In the genomic region with DNA sequence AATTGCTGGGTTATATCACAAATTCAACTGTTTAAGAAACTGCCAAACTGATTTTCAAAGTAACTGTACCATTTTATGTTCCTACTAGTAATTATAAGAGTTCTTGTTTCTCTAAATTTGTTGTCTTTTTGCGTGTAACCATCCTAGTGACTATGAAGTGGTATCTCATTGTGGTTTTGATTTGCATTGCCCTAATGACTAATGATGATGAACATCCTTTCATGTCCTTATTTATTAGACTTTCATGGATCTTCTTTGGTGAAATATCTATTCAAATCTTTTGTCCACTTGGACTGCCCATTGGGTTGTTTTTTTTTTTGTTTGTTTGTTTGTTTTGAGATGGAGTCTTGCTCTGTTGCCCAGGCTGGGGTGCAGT, we compare ENCODE assay signal across 13 cellular contexts. TPM values are rescaled to one million over a fixed set of nuclear protein-coding genes. Genes with fewer than 3 reads are reported as not detected.
DNase-seq lines count a peak whose midpoint lies in the region; ATAC-seq, FAIRE-seq and TF ChIP-seq lines count a peak whose summit lies in the region.
"Had no signal": no experiment of that assay in that cellular context is flagged by ENCODE, and none has a peak within 500 bp of the region (broad histone marks: within the 10 kb centered on the region; RNA-seq: fewer than 3 reads in every experiment).

No MANE protein-coding gene starts in this region.

- ATAC-seq in K562 (no peak), upper lobe of right lung (no peak)

- POLR2A ChIA-PET in K562 (lab: Yijun Ruan, JAX), result no interaction called here

- H3K36me3 ChIP-seq in OCI-LY3 (replicated peaks; ENCODE audit: low read depth, low read length) (peaks cover 20% of the 10 kb centered on the region), K562 (ENCODE audit: control insufficient read depth, insufficient read depth, low read length) (peaks cover 23% of the 10 kb centered on the region), upper lobe of right lung (no peaks in the 10 kb centered on the region)
- H3K36me3 ChIP-seq: esophagus muscularis mucosa, upper lobe of left lung had no signal

- intact Hi-C loops in activated CD4-positive, alpha-beta T cell treated with anti-CD3 and anti-CD28 coated beads, Interleukin-2, amount 10 ng/mL, durations not matched to agents 24 days and 14 days (cut with micrococcal nuclease), result loop anchor here (2.0 to 10.0 kb wide), 5 partner anchors 16 to 1236 kb away; a partner anchor contains a TSS
- intact Hi-C loops in K562 (cut with micrococcal nuclease) (no loop called here), upper lobe of right lung (cut with DNase I) (no loop called here)

- TF ChIP-seq CTCF in OCI-LY3 (IDR thresholded peaks at IDR 0.05; ENCODE audit: low read depth, low read length), result no peak
- no peak for TF ChIP-seq CTCF in K562 (IDR thresholded peaks at IDR 0.05 in 2 of 3, conservative IDR thresholded peaks at IDR 0.05 in 1 of 3; ENCODE audit: insufficient read depth in 2 of 3, low read depth in 1 of 3, low read length in 3 of 3)
- no peak for TF ChIP-seq CTCF in osteocyte (IDR thresholded peaks at IDR 0.05)
- TF ChIP-seq CTCF in upper lobe of right lung (IDR thresholded peaks at IDR 0.05), result no peak

- H3K9me3 ChIP-seq in OCI-LY3 (ENCODE audit: insufficient read depth, low read length) (no peaks in the 10 kb centered on the region), K562 (replicated peaks; ENCODE audit: control insufficient read depth, insufficient read depth, low read depth, low read length) (no peaks in the 10 kb centered on the region), upper lobe of right lung (no peaks in the 10 kb centered on the region)
- H3K9me3 ChIP-seq: esophagus muscularis mucosa, upper lobe of left lung had no signal

- TF ChIP-seq EP300 in K562 (IDR thresholded peaks at IDR 0.05; ENCODE audit: low read length), result no peak

- CTCF ChIA-PET in K562 (lab: Yijun Ruan, JAX; ENCODE audit: low intra/inter-chr PET ratio), result no interaction called here

- H4K20me1 ChIP-seq in OCI-LY3 (ENCODE audit: insufficient read depth, low read length), result peaks cover 67% of the 10 kb centered on the region
- H4K20me1 ChIP-seq in K562 (replicated peaks; ENCODE audit: control insufficient read depth, insufficient read depth, low read length), result peaks cover 24% of the 10 kb centered on the region

- DNase-seq in activated CD4-positive, alpha-beta T cell treated with anti-CD3 and anti-CD28 coated beads, Interleukin-2, amount 10 ng/mL, durations not matched to agents 24 days and 14 days, result no peak
- DNase-seq in activated CD4-positive, alpha-beta T cell treated with anti-CD3 and anti-CD28 coated beads, Interleukin-2, amount 50 U/mL, for 4 hours, result no peak
- DNase-seq in K562 (ENCODE audit: extremely low read depth in 1 of 4, low spot score in 3 of 4), result no peak
- DNase-seq in osteocyte (ENCODE audit: extremely low spot score, unreplicated experiment), result no peak
- no peak for DNase-seq in cerebellar cortex (ENCODE audit: low spot score)
- DNase-seq in upper lobe of right lung, result no peak
- DNase-seq in NCI-H1092 (lab: John Stamatoyannopoulos, UW), result no peak
- DNase-seq: DMS 273 treated with DMSO at 0.1 percent for 48 hours, naive B cell, upper lobe of left lung had no signal

- BruUV-seq in K562 (replicated peaks; lab: Mats Ljungman, UMichigan), result no TSS peak

- peak overlapping the region; percentile 71 for H3K27ac Mint-ChIP-seq in activated CD4-positive, alpha-beta T cell treated with anti-CD3 and anti-CD28 coated beads, Interleukin-2, amount 10 ng/mL, durations not matched to agents 24 days and 14 days
- H3K27ac Mint-ChIP-seq in osteocyte (ENCODE audit: unreplicated experiment), result peak overlapping the region; percentile 99

- H3K4me1 Mint-ChIP-seq in activated CD4-positive, alpha-beta T cell treated with anti-CD3 and anti-CD28 coated beads, Interleukin-2, amount 10 ng/mL, durations not matched to agents 24 days and 14 days, result peaks cover 69% of the 10 kb centered on the region
- peaks cover 71% of the 10 kb centered on the region for H3K4me1 Mint-ChIP-seq in osteocyte (ENCODE audit: unreplicated experiment)

- no peak overlapping the region for H2AFZ ChIP-seq in OCI-LY3 (ENCODE audit: low read depth, low read length)
- H2AFZ ChIP-seq in K562 (ENCODE audit: low read depth, low read length), result no peak overlapping the region

- H3K4me3 Mint-ChIP-seq in activated CD4-positive, alpha-beta T cell treated with anti-CD3 and anti-CD28 coated beads, Interleukin-2, amount 10 ng/mL, durations not matched to agents 24 days and 14 days, result peak overlapping the region; percentile 15
- H3K4me3 Mint-ChIP-seq in osteocyte (ENCODE audit: unreplicated experiment), result peak overlapping the region; percentile 45

- no peak overlapping the region; the same call in 1 of the 2 replicates for H3K4me3 ChIP-seq in OCI-LY3 (ENCODE audit: low read length)
- no peak overlapping the region for H3K4me3 ChIP-seq in K562
- H3K4me3 ChIP-seq in upper lobe of right lung, result no peak overlapping the region
- H3K4me3 ChIP-seq: esophagus muscularis mucosa, upper lobe of left lung had no signal

- TF ChIP-seq POLR2A in K562 (conservative IDR thresholded peaks at IDR 0.05), result no peak

- H3K4me1 ChIP-seq in OCI-LY3 (ENCODE audit: low read length) (peaks cover 65% of the 10 kb centered on the region), K562 (replicated peaks in 1 of 2; ENCODE audit: control insufficient read depth in 2 of 2, insufficient read depth in 2 of 2, low read length in 2 of 2) (peaks cover 19 to 23% of the 10 kb centered on the region in 2 experiments), upper lobe of right lung (peaks cover 18% of the 10 kb centered on the region)

- no peak overlapping the region for H3K27ac ChIP-seq in OCI-LY3 (ENCODE audit: low read length)
- no peak overlapping the region for H3K27ac ChIP-seq in K562 (ENCODE audit: extremely low read depth, low read depth, low read length)
- H3K27ac ChIP-seq in upper lobe of right lung, result no peak overlapping the region
- H3K27ac ChIP-seq: esophagus muscularis mucosa, upper lobe of left lung had no signal

- no peak for TF ChIP-seq RAD21 in K562 (CRISPR knock-in tag; conservative IDR thresholded peaks at IDR 0.05 in 1 of 2, IDR thresholded peaks at IDR 0.05 in 1 of 2)

- 47% methylated on average over 1 of the region's 1 CpG for WGBS in K562 (ENCODE audit: insufficient coverage, low coverage, missing lambda C conversion rate)

- H3K27me3 Mint-ChIP-seq in activated CD4-positive, alpha-beta T cell treated with anti-CD3 and anti-CD28 coated beads, Interleukin-2, amount 10 ng/mL, durations not matched to agents 24 days and 14 days, result no peaks in the 10 kb centered on the region
- no peaks in the 10 kb centered on the region for H3K27me3 Mint-ChIP-seq in osteocyte (ENCODE audit: unreplicated experiment)
- H3K27me3 Mint-ChIP-seq: naive B cell had no signal

- H3K36me3 Mint-ChIP-seq in activated CD4-positive, alpha-beta T cell treated with anti-CD3 and anti-CD28 coated beads, Interleukin-2, amount 10 ng/mL, durations not matched to agents 24 days and 14 days (ENCODE audit: low read depth), result peaks cover 30% of the 10 kb centered on the region
- H3K36me3 Mint-ChIP-seq in osteocyte (ENCODE audit: unreplicated experiment), result no peaks in the 10 kb centered on the region
- H3K36me3 Mint-ChIP-seq: naive B cell had no signal

- H3K27me3 ChIP-seq in OCI-LY3 (ENCODE audit: low read depth, low read length) (no peaks in the 10 kb centered on the region), K562 (ENCODE audit: control insufficient read depth in 2 of 2, insufficient read depth in 2 of 2, low read length in 2 of 2) (no peaks in the 10 kb centered on the region), upper lobe of right lung (no peaks in the 10 kb centered on the region)
- H3K27me3 ChIP-seq: esophagus muscularis mucosa, upper lobe of left lung had no signal

- peaks cover 2% of the 10 kb centered on the region for H3K9me1 ChIP-seq in K562 (ENCODE audit: control insufficient read depth, insufficient read depth, low read length)

- H3K9ac ChIP-seq in OCI-LY3 (ENCODE audit: low read length), result no peak overlapping the region
- no peak overlapping the region for H3K9ac ChIP-seq in K562 (ENCODE audit: insufficient read depth in 1 of 2, low read depth in 2 of 2, low read length in 2 of 2)

- peak overlapping the region; percentile 46 for H3K4me2 ChIP-seq in OCI-LY3 (ENCODE audit: low read length)
- H3K4me2 ChIP-seq in K562 (ENCODE audit: insufficient read depth, low read length), result no peak overlapping the region

- H3K9me3 Mint-ChIP-seq in activated CD4-positive, alpha-beta T cell treated with anti-CD3 and anti-CD28 coated beads, Interleukin-2, amount 10 ng/mL, durations not matched to agents 24 days and 14 days, result no peaks in the 10 kb centered on the region
- H3K9me3 Mint-ChIP-seq in osteocyte (ENCODE audit: unreplicated experiment), result no peaks in the 10 kb centered on the region
- H3K9me3 Mint-ChIP-seq: naive B cell; T-helper 2 cell treated with Interferon-gamma antibody and Interleukin-4, amounts not matched to agents 5 μg/mL and 100 μg/mL, for 36 hours had no signal

- in situ Hi-C loops in K562 (cut with MboI), result no loop called here

- FAIRE-seq in K562 (lab: Jason Lieb, UNC), result no peak

- peaks cover 85% of the 10 kb centered on the region for H3K79me2 ChIP-seq in OCI-LY3 (ENCODE audit: low read length)
- peaks cover 86% of the 10 kb centered on the region for H3K79me2 ChIP-seq in K562 (ENCODE audit: control insufficient read depth, insufficient read depth, low read length)

RNA-seq across cellular contexts. Expression of a gene that starts 3.6 kb away (rescaled TPM):
- 56.4 and 58.3 TPM in 2 replicates for total RNA-seq in activated CD4-positive, alpha-beta T cell treated with anti-CD3 and anti-CD28 coated beads, Interleukin-2, amount 10 ng/mL, durations not matched to agents 24 days and 14 days
- 34.0 and 89.9 TPM in 2 replicates for total RNA-seq in K562 (2011; cell fraction: chromatin; rRNA removed; ENCODE audit: low replicate concordance)
- total RNA-seq in K562 (2011; cell fraction: nucleolus; rRNA removed), result 19.0 and 27.6 TPM in 2 replicates
- total RNA-seq in K562 (2011; cell fraction: nucleoplasm; rRNA removed), result 36.4 and 39.6 TPM in 2 replicates
- total RNA-seq in K562 (2014; rRNA removed), result 32.8 and 35.0 TPM in 2 replicates
- 50.0 and 55.2 TPM in 2 replicates for total RNA-seq in K562 (2014; rRNA removed; fragmentation: Illumina TruSeq; extraction: Trizol)
- 44.7 and 47.6 TPM in 2 replicates for total RNA-seq in K562 (2015; rRNA removed; fragmentation: Illumina TruSeq; extraction: Trizol)
- total RNA-seq in K562 (2021), result 48.6 and 56.4 TPM in 2 replicates
- 63.4 and 87.6 TPM in 2 replicates for polyA plus RNA-seq in K562 (2011; rRNA removed)
- polyA plus RNA-seq in K562 (2011; cell fraction: cytosol; rRNA removed), result 27.9 and 44.8 TPM in 2 replicates
- polyA plus RNA-seq in K562 (2011; cell fraction: nucleus; rRNA removed), result 49.3 and 61.9 TPM in 2 replicates
- 27.8 and 43.2 TPM in 2 replicates for polyA plus RNA-seq in K562 (2012)
- 54.1 and 60.9 TPM in 2 replicates for polyA plus RNA-seq in K562 (2014; fragmentation: Illumina TruSeq; extraction: Trizol)
- 10 to 100 TPM; 15.7 to 19.8 TPM for polyA plus RNA-seq in K562 (2014; fragmentation: Nextera tagmentation; extraction: Ambion mirVana)
- polyA plus RNA-seq in K562 (2014; rRNA removed), result 48.7 and 50.3 TPM in 2 replicates
- polyA minus RNA-seq in K562 (2011; rRNA and poly(A)+ RNA removed), result 80.0 and 84.2 TPM in 2 replicates
- polyA minus RNA-seq in K562 (2011; cell fraction: cytosol; rRNA and poly(A)+ RNA removed), result 41.3 and 44.5 TPM in 2 replicates
- 28.9 and 51.4 TPM in 2 replicates for polyA minus RNA-seq in K562 (2011; cell fraction: nucleus; rRNA and poly(A)+ RNA removed)
- 55.7 and 57.8 TPM in 2 replicates for total RNA-seq in osteocyte
- 32.7 TPM for total RNA-seq in upper lobe of right lung

RNA-seq across cellular contexts. Expression of a gene that starts 30.5 kb away (rescaled TPM):
- total RNA-seq in activated CD4-positive, alpha-beta T cell treated with anti-CD3 and anti-CD28 coated beads, Interleukin-2, amount 10 ng/mL, durations not matched to agents 24 days and 14 days, result 32.0 and 36.9 TPM in 2 replicates
- total RNA-seq in K562 (2011; cell fraction: chromatin; rRNA removed; ENCODE audit: low replicate concordance), result 14.4 and 29.3 TPM in 2 replicates
- total RNA-seq in K562 (2011; cell fraction: nucleolus; rRNA removed), result 19.7 and 21.7 TPM in 2 replicates
- total RNA-seq in K562 (2011; cell fraction: nucleoplasm; rRNA removed), result 17.0 and 17.3 TPM in 2 replicates
- 13.3 and 25.3 TPM in 2 replicates for total RNA-seq in K562 (2014; rRNA removed)
- 3.2 and 3.3 TPM in 2 replicates for total RNA-seq in K562 (2014; rRNA removed; fragmentation: Illumina TruSeq; extraction: Trizol)
- total RNA-seq in K562 (2015; rRNA removed; fragmentation: Illumina TruSeq; extraction: Trizol), result 4.1 and 5.0 TPM in 2 replicates
- 33.0 and 33.1 TPM in 2 replicates for total RNA-seq in K562 (2021)
- polyA plus RNA-seq in K562 (2011; rRNA removed), result 37.6 and 37.8 TPM in 2 replicates
- 45.5 and 50.8 TPM in 2 replicates for polyA plus RNA-seq in K562 (2011; cell fraction: cytosol; rRNA removed)
- 61.3 and 86.0 TPM in 2 replicates for polyA plus RNA-seq in K562 (2011; cell fraction: nucleus; rRNA removed)
- polyA plus RNA-seq in K562 (2012), result 32.0 and 43.5 TPM in 2 replicates
- polyA plus RNA-seq in K562 (2014; fragmentation: Illumina TruSeq; extraction: Trizol), result 39.2 and 47.3 TPM in 2 replicates
- polyA plus RNA-seq in K562 (2014; fragmentation: Nextera tagmentation; extraction: Ambion mirVana), result 10 to 100 TPM; 19.5 to 37.7 TPM
- 27.6 and 37.7 TPM in 2 replicates for polyA plus RNA-seq in K562 (2014; rRNA removed)
- polyA minus RNA-seq in K562 (2011; rRNA and poly(A)+ RNA removed), result 29.7 and 37.4 TPM in 2 replicates
- polyA minus RNA-seq in K562 (2011; cell fraction: cytosol; rRNA and poly(A)+ RNA removed), result 21.7 and 26.8 TPM in 2 replicates
- polyA minus RNA-seq in K562 (2011; cell fraction: nucleus; rRNA and poly(A)+ RNA removed), result 24.2 and 32.2 TPM in 2 replicates
- 13.3 TPM in 2 replicates for total RNA-seq in osteocyte
- total RNA-seq in upper lobe of right lung, result 70.2 TPM

RNA-seq across cellular contexts. Expression of a gene that starts 32.0 kb away (rescaled TPM):
- 68.7 and 71.6 TPM in 2 replicates for total RNA-seq in activated CD4-positive, alpha-beta T cell treated with anti-CD3 and anti-CD28 coated beads, Interleukin-2, amount 10 ng/mL, durations not matched to agents 24 days and 14 days
- total RNA-seq in K562 (2011; cell fraction: chromatin; rRNA removed; ENCODE audit: low replicate concordance), result 89.1 and 251 TPM in 2 replicates
- 210 and 237 TPM in 2 replicates for total RNA-seq in K562 (2011; cell fraction: nucleolus; rRNA removed)
- total RNA-seq in K562 (2011; cell fraction: nucleoplasm; rRNA removed), result 121 and 146 TPM in 2 replicates
- 55.0 and 66.3 TPM in 2 replicates for total RNA-seq in K562 (2014; rRNA removed)
- total RNA-seq in K562 (2014; rRNA removed; fragmentation: Illumina TruSeq; extraction: Trizol), result 23.6 and 34.5 TPM in 2 replicates
- total RNA-seq in K562 (2015; rRNA removed; fragmentation: Illumina TruSeq; extraction: Trizol), result 53.5 and 62.3 TPM in 2 replicates
- 66.8 and 67.9 TPM in 2 replicates for total RNA-seq in K562 (2021)
- 60.2 and 92.0 TPM in 2 replicates for polyA plus RNA-seq in K562 (2011; rRNA removed)
- polyA plus RNA-seq in K562 (2011; cell fraction: cytosol; rRNA removed), result 63.6 and 69.7 TPM in 2 replicates
- polyA plus RNA-seq in K562 (2011; cell fraction: nucleus; rRNA removed), result 347 and 373 TPM in 2 replicates
- polyA plus RNA-seq in K562 (2012), result 60.7 and 67.7 TPM in 2 replicates
- 54.5 and 57.2 TPM in 2 replicates for polyA plus RNA-seq in K562 (2014; fragmentation: Illumina TruSeq; extraction: Trizol)
- polyA plus RNA-seq in K562 (2014; fragmentation: Nextera tagmentation; extraction: Ambion mirVana), result 1 to 10 TPM; 4.0 to 7.9 TPM
- polyA plus RNA-seq in K562 (2014; rRNA removed), result 88.9 and 96.0 TPM in 2 replicates
- 66.3 and 72.1 TPM in 2 replicates for polyA minus RNA-seq in K562 (2011; rRNA and poly(A)+ RNA removed)
- polyA minus RNA-seq in K562 (2011; cell fraction: cytosol; rRNA and poly(A)+ RNA removed), result 31.5 and 38.0 TPM in 2 replicates
- polyA minus RNA-seq in K562 (2011; cell fraction: nucleus; rRNA and poly(A)+ RNA removed), result 111 and 182 TPM in 2 replicates
- total RNA-seq in osteocyte, result 60.3 and 62.0 TPM in 2 replicates
- total RNA-seq in upper lobe of right lung, result 81.7 TPM
